In the genomic region with DNA sequence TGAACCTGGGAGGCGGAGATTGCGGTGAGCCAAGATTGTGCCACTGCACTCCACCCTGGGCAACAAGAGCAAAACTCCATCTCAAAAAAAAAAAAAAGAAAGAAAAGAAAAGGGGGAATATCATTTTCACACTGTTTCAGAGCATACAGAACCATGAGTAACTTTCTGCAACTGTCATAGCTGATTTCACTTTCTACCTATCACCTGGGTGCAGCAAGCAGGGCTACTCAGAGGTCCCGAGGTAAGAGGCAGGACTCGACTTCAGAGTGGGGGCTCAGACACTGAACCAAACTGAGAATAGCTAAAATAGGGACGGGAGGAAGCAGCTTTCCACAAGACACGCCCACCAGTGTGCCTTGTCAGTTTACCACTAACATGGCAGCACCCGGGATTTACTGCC, we compare ENCODE assay signal across 24 cellular contexts. TPM values are rescaled to one million over a fixed set of nuclear protein-coding genes. Genes with fewer than 3 reads are reported as not detected.
"Had no signal": no experiment of that assay in that cellular context is flagged by ENCODE, and none has a peak within 500 bp of the region (broad histone marks: within the 10 kb centered on the region; RNA-seq: fewer than 3 reads in every experiment).

No MANE protein-coding gene starts in this region.

- H3K36me3 ChIP-seq: brain microvascular endothelial cell, esophagus muscularis mucosa, heart right ventricle, left ventricle myocardium inferior, spleen, tibial artery had no signal

- DNase-seq: activated CD4-positive, alpha-beta T cell treated with anti-CD3 and anti-CD28 coated beads, Interleukin-2, amount 10 ng/mL, durations not matched to agents 24 days and 14 days; activated CD4-positive, CD25-positive, alpha-beta regulatory T cell; activated CD8-positive, alpha-beta T cell treated with anti-CD3 and anti-CD28 coated beads, Interleukin-2, amount 10 ng/mL, durations not matched to agents 7 days and 5 days; activated effector memory CD4-positive, alpha-beta T cell treated with Interleukin-2 at 50 U/mL for 16 hours; activated naive CD4-positive, alpha-beta T cell treated with anti-CD3 and anti-CD28 coated beads, Interleukin-2, amount 50 U/mL, for 16 hours; activated T-cell treated with anti-CD3 and anti-CD28 coated beads, Interleukin-2, amount 50 U/mL, for 48 hours; aorta; brain microvascular endothelial cell; cortex of kidney; effector CD4-positive, alpha-beta T cell; heart right ventricle; left ventricle myocardium inferior; mucosa of descending colon; naive B cell; retina; spleen; stimulated activated naive CD4-positive, alpha-beta T cell treated with Interleukin-2 at 50 U/mL for 16 hours had no signal

- H3K4me3 ChIP-seq: esophagus muscularis mucosa, heart right ventricle, left ventricle myocardium inferior, mucosa of descending colon, spleen, tibial artery had no signal

- H3K27me3 ChIP-seq: brain microvascular endothelial cell, esophagus muscularis mucosa, heart right ventricle, spleen, tibial artery had no signal

- H3K9me3 ChIP-seq: esophagus muscularis mucosa, heart right ventricle, left ventricle myocardium inferior, mucosa of descending colon, spleen, tibial artery had no signal

- H3K4me1 ChIP-seq: esophagus muscularis mucosa, heart right ventricle, left ventricle myocardium inferior, spleen, tibial artery had no signal

- ATAC-seq: activated CD8-positive, alpha-beta T cell treated with anti-CD3 and anti-CD28 coated beads, Interleukin-2, amount 10 ng/mL, durations not matched to agents 7 days and 5 days; heart right ventricle; mucosa of descending colon had no signal

RNA-seq across cellular contexts. Expression of gene OR10P1, which starts 29.8 kb away (rescaled TPM):
- total RNA-seq: activated CD4-positive, alpha-beta T cell treated with anti-CD3 and anti-CD28 coated beads, Interleukin-2, amount 10 ng/mL, durations not matched to agents 24 days and 14 days; activated CD8-positive, alpha-beta T cell treated with anti-CD3 and anti-CD28 coated beads, Interleukin-2, amount 10 ng/mL, durations not matched to agents 7 days and 5 days; aorta; esophagus muscularis mucosa; heart right ventricle; kidney epithelial cell; left ventricle myocardium inferior; mucosa of descending colon; neural crest cell; omental fat pad; posterior vena cava; spleen; subcutaneous adipose tissue had no signal
